ENCODE assay signal across 15 cellular contexts in the genomic region with DNA sequence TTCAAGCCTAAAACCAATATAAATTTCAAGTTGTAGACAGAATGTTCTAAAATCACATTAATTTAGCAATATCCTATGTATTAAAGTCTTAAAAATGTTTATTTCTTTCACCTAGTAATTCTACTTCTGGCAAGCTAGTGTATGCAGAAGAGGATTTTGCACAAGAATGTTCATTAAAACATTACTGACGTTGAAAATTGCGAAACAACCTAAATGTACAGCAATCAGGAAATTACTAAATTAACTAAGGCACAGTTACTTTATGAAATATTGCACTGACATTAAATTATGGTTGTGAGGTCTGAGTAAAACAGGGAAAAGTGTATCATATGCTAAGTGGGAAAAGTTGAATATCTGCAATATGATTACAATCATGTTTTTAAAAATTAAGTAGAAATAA. TPM values are rescaled to one million over a fixed set of nuclear protein-coding genes. Genes with fewer than 3 reads are reported as not detected.
DNase-seq lines count a peak whose midpoint lies in the region; ATAC-seq, FAIRE-seq and TF ChIP-seq lines count a peak whose summit lies in the region.
"Had no signal": no experiment of that assay in that cellular context is flagged by ENCODE, and none has a peak within 500 bp of the region (broad histone marks: within the 10 kb centered on the region; RNA-seq: fewer than 3 reads in every experiment).

No MANE protein-coding gene starts in this region.

- H3K4me2 ChIP-seq in Loucy (ENCODE audit: low read depth, low read length, poor library complexity, severe bottlenecking) (peak overlapping the region; percentile 57), mesenchymal stem cell (ENCODE audit: low read length, poor library complexity, severe bottlenecking) (no peak overlapping the region)

- no peak overlapping the region for H3K27ac ChIP-seq in mesenchymal stem cell (ENCODE audit: low read length, poor library complexity, severe bottlenecking)
- H3K27ac ChIP-seq: SJCRH30 had no signal

- peaks cover 21% of the 10 kb centered on the region for H3K79me1 ChIP-seq in mesenchymal stem cell (replicated peaks; ENCODE audit: low read length, poor library complexity, severe bottlenecking)

- ATAC-seq in GM19328 (IDR thresholded peaks at IDR 0.05; ENCODE audit: unreplicated experiment): no peak

- H3K36me3 ChIP-seq in Loucy (ENCODE audit: insufficient read depth, low read length) (no peaks in the 10 kb centered on the region; the same call in 1 of the 2 replicates), mesenchymal stem cell (ENCODE audit: control insufficient read depth in 1 of 2, insufficient read depth in 2 of 2, low read depth in 1 of 2, low read length in 2 of 2) (peaks cover 0 to 4% of the 10 kb centered on the region in 2 experiments)
- H3K36me3 ChIP-seq: BE2C, SJCRH30 had no signal

- H3K14ac ChIP-seq in mesenchymal stem cell (ENCODE audit: low read length in 2 of 2): no peak overlapping the region

- no peak overlapping the region for H2BK15ac ChIP-seq in mesenchymal stem cell (ENCODE audit: low read depth, poor library complexity, severe bottlenecking)

- H2AK5ac ChIP-seq in mesenchymal stem cell (ENCODE audit: low read length, severe bottlenecking): no peak overlapping the region

- DNase-seq in D721Med (ENCODE audit: insufficient read length, low spot score): no peak
- peak; percentile 15 for DNase-seq in SKM-1 treated with dmso at 0.1 percent for 144 hours (lab: John Stamatoyannopoulos, UW; ENCODE audit: unreplicated experiment)
- DNase-seq in mesenchymal stem cell: peak; percentile 6
- DNase-seq in hepatic stellate cell (ENCODE audit: low spot score): no peak
- no peak for DNase-seq in T-helper 2 cell
- DNase-seq: BE2C, DMS 273 treated with DMSO at 0.1 percent for 48 hours, HFFc6, NCI-H1105, NCI-H1930, NCI-H2171 treated with DMSO at 0.1 percent for 48 hours, NCI-H774, SJCRH30 had no signal

- H3K9me3 ChIP-seq in Loucy (ENCODE audit: insufficient read depth, low read depth, low read length) (no peaks in the 10 kb centered on the region), mesenchymal stem cell (ENCODE audit: control insufficient read depth, low read length) (no peaks in the 10 kb centered on the region)
- H3K9me3 ChIP-seq: BE2C, SJCRH30 had no signal

- FAIRE-seq in D721Med (lab: Jason Lieb, UNC): peak; percentile 21

- no peak overlapping the region for H3K18ac ChIP-seq in mesenchymal stem cell (ENCODE audit: low read depth in 1 of 2, low read length in 2 of 2)

- TF ChIP-seq CTCF in D721Med (IDR thresholded peaks at IDR 0.05; ENCODE audit: insufficient read depth, missing control alignments) (no peak), Loucy (conservative IDR thresholded peaks at IDR 0.05; ENCODE audit: low read length) (no peak)

- no peaks in the 10 kb centered on the region for H3F3A ChIP-seq in Loucy (ENCODE audit: low read depth)

- H3K4me3 ChIP-seq in Loucy (ENCODE audit: low read length, poor library complexity, severe bottlenecking): no peak overlapping the region
- H3K4me3 ChIP-seq in mesenchymal stem cell (ENCODE audit: insufficient read depth in 1 of 2, low read depth in 1 of 2, low read length in 2 of 2): no peak overlapping the region
- H3K4me3 ChIP-seq: SJCRH30 had no signal

- H4K91ac ChIP-seq in mesenchymal stem cell (ENCODE audit: low read length): no peak overlapping the region

- H3K9me2 ChIP-seq in Loucy (replicated peaks; ENCODE audit: low read depth, low read length): no peaks in the 10 kb centered on the region

- H4K20me1 ChIP-seq in Loucy (ENCODE audit: insufficient read depth, low read length, poor library complexity, severe bottlenecking): peaks cover 31% of the 10 kb centered on the region

- no peak overlapping the region for H3K4ac ChIP-seq in mesenchymal stem cell (ENCODE audit: low read depth in 1 of 2, low read length in 2 of 2)

- H3K23ac ChIP-seq in mesenchymal stem cell (ENCODE audit: low read length in 2 of 2): no peak overlapping the region

- H3K4me1 ChIP-seq in Loucy (ENCODE audit: insufficient read depth, low read length, poor library complexity, severe bottlenecking): peaks cover 18% of the 10 kb centered on the region
- H3K4me1 ChIP-seq in mesenchymal stem cell (ENCODE audit: control insufficient read depth, insufficient read depth, low read depth, low read length): peaks cover 1% of the 10 kb centered on the region
- H3K4me1 ChIP-seq: SJCRH30 had no signal

- H4K8ac ChIP-seq in mesenchymal stem cell (ENCODE audit: low read length): no peak overlapping the region

- no peak overlapping the region for H2BK12ac ChIP-seq in mesenchymal stem cell (ENCODE audit: low read length in 2 of 2)

- WGBS in mesenchymal stem cell: no CpG with 5 or more reads among the region's 2 CpGs

- H2AFZ ChIP-seq in Loucy (ENCODE audit: low read length) (no peak overlapping the region), mesenchymal stem cell (ENCODE audit: low read depth, low read length) (no peak overlapping the region)

- H3K79me2 ChIP-seq in Loucy (ENCODE audit: insufficient read depth, low read length): peaks cover 59% of the 10 kb centered on the region

- H3K9ac ChIP-seq in Loucy (ENCODE audit: low read depth, low read length, poor library complexity, severe bottlenecking): no peak overlapping the region
- H3K9ac ChIP-seq in mesenchymal stem cell (ENCODE audit: low read length): no peak overlapping the region

- H3K27me3 ChIP-seq in Loucy (ENCODE audit: insufficient read depth, low read length, poor library complexity, severe bottlenecking): no peaks in the 10 kb centered on the region
- H3K27me3 ChIP-seq in mesenchymal stem cell (ENCODE audit: control insufficient read depth in 1 of 2, insufficient read depth in 1 of 2, low read length in 2 of 2): no peaks in the 10 kb centered on the region
- H3K27me3 ChIP-seq: BE2C, SJCRH30 had no signal

- H2BK120ac ChIP-seq in mesenchymal stem cell (ENCODE audit: low read depth, low read length): no peak overlapping the region

- no peak overlapping the region for H2BK5ac ChIP-seq in mesenchymal stem cell (ENCODE audit: low read depth, low read length, poor library complexity, severe bottlenecking)

RNA-seq across cellular contexts. Expression of a gene that starts 4.1 kb away (rescaled TPM):
- 10.3 TPM for polyA plus RNA-seq in mesenchymal stem cell (2013, experiment 1 of 2)
- polyA plus RNA-seq in mesenchymal stem cell (2013, experiment 2 of 2): 10.7 TPM

Comparison
In these comparisons a context has a peak if more than half of its experiments do, and no peak if none do; other contexts are left out.
1. DNase-seq: peak in SKM-1 treated with dmso at 0.1 percent for 144 hours (single experiment) and mesenchymal stem cell (single experiment); none in D721Med (single experiment), hepatic stellate cell (single experiment) and T-helper 2 cell (0 of 5).